In the genomic region with DNA sequence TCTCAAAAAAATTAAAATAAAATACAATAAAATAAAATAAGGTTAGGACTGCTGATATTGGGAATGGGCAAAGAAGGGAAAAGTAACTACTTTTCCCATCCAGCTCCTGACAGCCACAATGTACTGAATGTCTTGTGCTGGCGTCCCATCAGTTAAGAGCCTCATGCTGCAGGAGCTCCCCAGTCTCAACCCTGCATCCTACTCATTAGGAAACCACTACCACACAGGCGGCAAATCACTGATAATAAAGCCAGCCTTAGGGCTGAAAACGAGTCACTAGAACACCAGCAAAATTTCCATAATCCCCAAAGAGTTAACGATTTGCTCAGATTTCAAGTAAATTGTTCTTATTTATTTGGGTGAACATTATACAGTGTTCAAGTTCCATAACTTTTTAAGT, we compare ENCODE assay signal across 2 cellular contexts.
TF ChIP-seq lines count a peak whose summit lies in the region.

No MANE protein-coding gene starts in this region.

TF ChIP-seq in GM23338, 12 proteins besides CTCF, POLR2A, EP300 and RAD21 (continues in another document):
- TF ChIP-seq, protein P1, sequence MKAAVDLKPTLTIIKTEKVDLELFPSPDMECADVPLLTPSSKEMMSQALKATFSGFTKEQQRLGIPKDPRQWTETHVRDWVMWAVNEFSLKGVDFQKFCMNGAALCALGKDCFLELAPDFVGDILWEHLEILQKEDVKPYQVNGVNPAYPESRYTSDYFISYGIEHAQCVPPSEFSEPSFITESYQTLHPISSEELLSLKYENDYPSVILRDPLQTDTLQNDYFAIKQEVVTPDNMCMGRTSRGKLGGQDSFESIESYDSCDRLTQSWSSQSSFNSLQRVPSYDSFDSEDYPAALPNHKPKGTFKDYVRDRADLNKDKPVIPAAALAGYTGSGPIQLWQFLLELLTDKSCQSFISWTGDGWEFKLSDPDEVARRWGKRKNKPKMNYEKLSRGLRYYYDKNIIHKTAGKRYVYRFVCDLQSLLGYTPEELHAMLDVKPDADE (IDR thresholded peaks at IDR 0.05) = no peak
- TF ChIP-seq EZH2 (IDR thresholded peaks at IDR 0.05; ENCODE audit: low read depth, unreplicated experiment) (no peak), POLR2AphosphoS5 (IDR thresholded peaks at IDR 0.05; ENCODE audit: low read depth) (no peak), CREB1 (CRISPR knock-in tag; IDR thresholded peaks at IDR 0.05; ENCODE audit: low read depth) (no peak), JUNB (IDR thresholded peaks at IDR 0.05; ENCODE audit: unreplicated experiment) (no peak), NANOG (IDR thresholded peaks at IDR 0.05; ENCODE audit: borderline replicate concordance) (no peak), EZH2phosphoT487 (IDR thresholded peaks at IDR 0.05; ENCODE audit: unreplicated experiment) (no peak), ZNF114 (CRISPR knock-in tag; IDR thresholded peaks at IDR 0.05) (no peak)
- TF ChIP-seq, protein P2, sequence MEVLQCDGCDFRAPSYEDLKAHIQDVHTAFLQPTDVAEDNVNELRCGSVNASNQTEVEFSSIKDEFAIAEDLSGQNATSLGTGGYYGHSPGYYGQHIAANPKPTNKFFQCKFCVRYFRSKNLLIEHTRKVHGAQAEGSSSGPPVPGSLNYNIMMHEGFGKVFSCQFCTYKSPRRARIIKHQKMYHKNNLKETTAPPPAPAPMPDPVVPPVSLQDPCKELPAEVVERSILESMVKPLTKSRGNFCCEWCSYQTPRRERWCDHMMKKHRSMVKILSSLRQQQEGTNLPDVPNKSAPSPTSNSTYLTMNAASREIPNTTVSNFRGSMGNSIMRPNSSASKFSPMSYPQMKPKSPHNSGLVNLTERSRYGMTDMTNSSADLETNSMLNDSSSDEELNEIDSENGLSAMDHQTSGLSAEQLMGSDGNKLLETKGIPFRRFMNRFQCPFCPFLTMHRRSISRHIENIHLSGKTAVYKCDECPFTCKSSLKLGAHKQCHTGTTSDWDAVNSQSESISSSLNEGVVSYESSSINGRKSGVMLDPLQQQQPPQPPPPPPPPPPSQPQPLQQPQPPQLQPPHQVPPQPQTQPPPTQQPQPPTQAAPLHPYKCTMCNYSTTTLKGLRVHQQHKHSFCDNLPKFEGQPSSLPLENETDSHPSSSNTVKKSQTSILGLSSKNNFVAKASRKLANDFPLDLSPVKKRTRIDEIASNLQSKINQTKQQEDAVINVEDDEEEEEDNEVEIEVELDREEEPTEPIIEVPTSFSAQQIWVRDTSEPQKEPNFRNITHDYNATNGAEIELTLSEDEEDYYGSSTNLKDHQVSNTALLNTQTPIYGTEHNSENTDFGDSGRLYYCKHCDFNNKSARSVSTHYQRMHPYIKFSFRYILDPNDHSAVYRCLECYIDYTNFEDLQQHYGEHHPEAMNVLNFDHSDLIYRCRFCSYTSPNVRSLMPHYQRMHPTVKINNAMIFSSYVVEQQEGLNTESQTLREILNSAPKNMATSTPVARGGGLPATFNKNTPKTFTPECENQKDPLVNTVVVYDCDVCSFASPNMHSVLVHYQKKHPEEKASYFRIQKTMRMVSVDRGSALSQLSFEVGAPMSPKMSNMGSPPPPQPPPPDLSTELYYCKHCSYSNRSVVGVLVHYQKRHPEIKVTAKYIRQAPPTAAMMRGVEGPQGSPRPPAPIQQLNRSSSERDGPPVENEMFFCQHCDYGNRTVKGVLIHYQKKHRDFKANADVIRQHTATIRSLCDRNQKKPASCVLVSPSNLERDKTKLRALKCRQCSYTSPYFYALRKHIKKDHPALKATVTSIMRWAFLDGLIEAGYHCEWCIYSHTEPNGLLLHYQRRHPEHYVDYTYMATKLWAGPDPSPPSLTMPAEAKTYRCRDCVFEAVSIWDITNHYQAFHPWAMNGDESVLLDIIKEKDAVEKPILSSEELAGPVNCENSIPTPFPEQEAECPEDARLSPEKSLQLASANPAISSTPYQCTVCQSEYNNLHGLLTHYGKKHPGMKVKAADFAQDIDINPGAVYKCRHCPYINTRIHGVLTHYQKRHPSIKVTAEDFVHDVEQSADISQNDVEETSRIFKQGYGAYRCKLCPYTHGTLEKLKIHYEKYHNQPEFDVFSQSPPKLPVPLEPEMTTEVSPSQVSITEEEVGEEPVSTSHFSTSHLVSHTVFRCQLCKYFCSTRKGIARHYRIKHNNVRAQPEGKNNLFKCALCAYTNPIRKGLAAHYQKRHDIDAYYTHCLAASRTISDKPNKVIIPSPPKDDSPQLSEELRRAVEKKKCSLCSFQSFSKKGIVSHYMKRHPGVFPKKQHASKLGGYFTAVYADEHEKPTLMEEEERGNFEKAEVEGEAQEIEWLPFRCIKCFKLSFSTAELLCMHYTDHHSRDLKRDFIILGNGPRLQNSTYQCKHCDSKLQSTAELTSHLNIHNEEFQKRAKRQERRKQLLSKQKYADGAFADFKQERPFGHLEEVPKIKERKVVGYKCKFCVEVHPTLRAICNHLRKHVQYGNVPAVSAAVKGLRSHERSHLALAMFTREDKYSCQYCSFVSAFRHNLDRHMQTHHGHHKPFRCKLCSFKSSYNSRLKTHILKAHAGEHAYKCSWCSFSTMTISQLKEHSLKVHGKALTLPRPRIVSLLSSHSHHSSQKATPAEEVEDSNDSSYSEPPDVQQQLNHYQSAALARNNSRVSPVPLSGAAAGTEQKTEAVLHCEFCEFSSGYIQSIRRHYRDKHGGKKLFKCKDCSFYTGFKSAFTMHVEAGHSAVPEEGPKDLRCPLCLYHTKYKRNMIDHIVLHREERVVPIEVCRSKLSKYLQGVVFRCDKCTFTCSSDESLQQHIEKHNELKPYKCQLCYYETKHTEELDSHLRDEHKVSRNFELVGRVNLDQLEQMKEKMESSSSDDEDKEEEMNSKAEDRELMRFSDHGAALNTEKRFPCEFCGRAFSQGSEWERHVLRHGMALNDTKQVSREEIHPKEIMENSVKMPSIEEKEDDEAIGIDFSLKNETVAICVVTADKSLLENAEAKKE (CRISPR knock-in tag; IDR thresholded peaks at IDR 0.05) = no peak
- TF ChIP-seq, protein P3, sequence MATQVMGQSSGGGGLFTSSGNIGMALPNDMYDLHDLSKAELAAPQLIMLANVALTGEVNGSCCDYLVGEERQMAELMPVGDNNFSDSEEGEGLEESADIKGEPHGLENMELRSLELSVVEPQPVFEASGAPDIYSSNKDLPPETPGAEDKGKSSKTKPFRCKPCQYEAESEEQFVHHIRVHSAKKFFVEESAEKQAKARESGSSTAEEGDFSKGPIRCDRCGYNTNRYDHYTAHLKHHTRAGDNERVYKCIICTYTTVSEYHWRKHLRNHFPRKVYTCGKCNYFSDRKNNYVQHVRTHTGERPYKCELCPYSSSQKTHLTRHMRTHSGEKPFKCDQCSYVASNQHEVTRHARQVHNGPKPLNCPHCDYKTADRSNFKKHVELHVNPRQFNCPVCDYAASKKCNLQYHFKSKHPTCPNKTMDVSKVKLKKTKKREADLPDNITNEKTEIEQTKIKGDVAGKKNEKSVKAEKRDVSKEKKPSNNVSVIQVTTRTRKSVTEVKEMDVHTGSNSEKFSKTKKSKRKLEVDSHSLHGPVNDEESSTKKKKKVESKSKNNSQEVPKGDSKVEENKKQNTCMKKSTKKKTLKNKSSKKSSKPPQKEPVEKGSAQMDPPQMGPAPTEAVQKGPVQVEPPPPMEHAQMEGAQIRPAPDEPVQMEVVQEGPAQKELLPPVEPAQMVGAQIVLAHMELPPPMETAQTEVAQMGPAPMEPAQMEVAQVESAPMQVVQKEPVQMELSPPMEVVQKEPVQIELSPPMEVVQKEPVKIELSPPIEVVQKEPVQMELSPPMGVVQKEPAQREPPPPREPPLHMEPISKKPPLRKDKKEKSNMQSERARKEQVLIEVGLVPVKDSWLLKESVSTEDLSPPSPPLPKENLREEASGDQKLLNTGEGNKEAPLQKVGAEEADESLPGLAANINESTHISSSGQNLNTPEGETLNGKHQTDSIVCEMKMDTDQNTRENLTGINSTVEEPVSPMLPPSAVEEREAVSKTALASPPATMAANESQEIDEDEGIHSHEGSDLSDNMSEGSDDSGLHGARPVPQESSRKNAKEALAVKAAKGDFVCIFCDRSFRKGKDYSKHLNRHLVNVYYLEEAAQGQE (IDR thresholded peaks at IDR 0.05; ENCODE audit: unreplicated experiment) = no peak

TF ChIP-seq in neural cell, 6 proteins besides CTCF, POLR2A, EP300 and RAD21 (continued from another document):
- TF ChIP-seq EZH2 (IDR thresholded peaks at IDR 0.05; ENCODE audit: borderline replicate concordance, insufficient read depth, low read length, poor library complexity, severe bottlenecking) (no peak), MXI1 (conservative IDR thresholded peaks at IDR 0.05; ENCODE audit: poor library complexity, severe bottlenecking) (no peak), POLR2AphosphoS5 (IDR thresholded peaks at IDR 0.05) (no peak), TAF1 (IDR thresholded peaks at IDR 0.05; ENCODE audit: low read depth) (no peak)
- TF ChIP-seq, protein P3 (IDR thresholded peaks at IDR 0.05; ENCODE audit: borderline replicate concordance) = no peak
TF ChIP-seq in neural cell: peak in this region for 0.
